Comparison of ENCODE assay signal across 13 cellular contexts in the genomic region with DNA sequence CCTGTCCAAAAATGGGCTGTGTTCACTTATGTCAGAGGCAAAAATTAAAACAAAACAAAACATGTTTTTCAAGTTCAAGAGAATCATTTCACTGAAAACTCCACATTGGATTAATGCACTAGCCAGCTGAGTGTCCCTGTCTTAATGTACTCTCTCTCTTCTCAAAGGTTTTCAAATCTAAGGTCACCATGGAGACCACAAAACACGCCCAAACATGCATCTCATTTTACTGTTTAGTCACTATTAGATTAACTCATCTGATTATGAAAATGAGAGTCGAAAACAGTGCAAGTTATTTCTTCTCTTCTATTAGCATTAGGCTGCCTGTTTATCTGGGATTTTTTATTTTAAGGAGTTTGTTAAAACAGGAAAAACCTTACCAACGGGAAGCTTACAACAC.
DNase-seq lines count a peak whose midpoint lies in the region; ATAC-seq and TF ChIP-seq lines count a peak whose summit lies in the region.
"Had no signal": no experiment of that assay in that cellular context is flagged by ENCODE, and none has a peak within 500 bp of the region (broad histone marks: within the 10 kb centered on the region; RNA-seq: fewer than 3 reads in every experiment).

No MANE protein-coding gene starts in this region.

- in situ Hi-C loops in GM13976 (cut with MboI; ENCODE audit: low sequenced_read_pairs, unreplicated experiment), result no loop called here

- no peak overlapping the region for H3K4me3 Mint-ChIP-seq in natural killer cell

- no peak for TF ChIP-seq POLR2A in spleen (IDR thresholded peaks at IDR 0.05)

- H3K27ac Mint-ChIP-seq in natural killer cell, result no peak overlapping the region

- DNase-seq in AG08396 (ENCODE audit: low spot score) (peak; percentile 15), GM13976 (ENCODE audit: low spot score) (peak; percentile 32), RPMI7951 (ENCODE audit: low read depth) (peak; percentile 40), fibroblast of peridontal ligament (ENCODE audit: extremely low read depth) (peak; percentile 45), spleen (no peak), natural killer cell (no peak), D341Med (ENCODE audit: low spot score) (no peak)
- DNase-seq: activated CD8-positive, alpha-beta memory T cell treated with anti-CD3 and anti-CD28 coated beads, Interleukin-2, amount 50 U/mL, for 4 hours; heart left ventricle; NCI-H748 treated with DMSO at 0.1 percent for 48 hours had no signal

- H3K36me3 Mint-ChIP-seq in natural killer cell, result peaks cover 5% of the 10 kb centered on the region

- H3K4me1 Mint-ChIP-seq in natural killer cell, result peaks cover 11 to 12% of the 10 kb centered on the region in 2 donors

- 67 to 87% (median 80%) methylated on average over 3 of the region's 3 CpGs for WGBS in spleen, 5 donors

- H3K9me3 Mint-ChIP-seq in natural killer cell, result no peaks in the 10 kb centered on the region

- H3K27ac ChIP-seq in spleen, result no peak overlapping the region
- H3K27ac ChIP-seq: cardiac muscle cell had no signal

- ATAC-seq in natural killer cell, result no peak
- no peak for ATAC-seq in HG03457 (IDR thresholded peaks at IDR 0.05; ENCODE audit: unreplicated experiment)
- ATAC-seq: sciatic nerve had no signal

- no peaks in the 10 kb centered on the region for H3K27me3 ChIP-seq in spleen (replicated peaks in 1 of 7)
- H3K27me3 ChIP-seq: cardiac muscle cell, heart left ventricle had no signal

- peaks cover 0 to 8% (median 0%) of the 10 kb centered on the region in 6 donors for H3K36me3 ChIP-seq in spleen
- H3K36me3 ChIP-seq: cardiac muscle cell had no signal

- H3K4me1 ChIP-seq in spleen, result peaks cover 3 to 61% (median 18%) of the 10 kb centered on the region in 6 donors

- TF ChIP-seq CTCF in GM13976 (IDR thresholded peaks at IDR 0.05; ENCODE audit: borderline replicate concordance, control extremely low read depth, extremely low read depth, insufficient read depth, missing control alignments), result no peak
- TF ChIP-seq CTCF in spleen (IDR thresholded peaks at IDR 0.05 in 8 of 11, conservative IDR thresholded peaks at IDR 0.05 in 3 of 11), result no peak
- no peak for TF ChIP-seq CTCF in natural killer cell (IDR thresholded peaks at IDR 0.05)

- H3K27me3 Mint-ChIP-seq in natural killer cell (ENCODE audit: low read depth in 2 of 2), result no peaks in the 10 kb centered on the region

- no peak overlapping the region for H3K4me3 ChIP-seq in spleen
- H3K4me3 ChIP-seq: cardiac muscle cell, heart left ventricle had no signal

- intact Hi-C loops in spleen (cut with DNase I; ENCODE audit: low total_unique reads), result no loop called here
- intact Hi-C loops in natural killer cell (cut with micrococcal nuclease), result no loop called here

- no peaks in the 10 kb centered on the region for H3K9me3 ChIP-seq in spleen
- H3K9me3 ChIP-seq: heart left ventricle had no signal

Comparison
In these comparisons a context has a peak if more than half of its experiments do, and no peak if none do; other contexts are left out.
1. DNase-seq: peak in AG08396 (single experiment), GM13976 (single experiment), RPMI7951 (single experiment) and fibroblast of peridontal ligament (single experiment); none in spleen (single experiment), natural killer cell (single experiment) and D341Med (single experiment).